16 cellular contexts compared by ENCODE assay signal in genomic region chr19:10679743-10680142, GRCh38. TPM values are rescaled to one million over a fixed set of nuclear protein-coding genes. Genes with fewer than 3 reads are reported as not detected.
DNase-seq lines count a peak whose midpoint lies in the region; ATAC-seq and TF ChIP-seq lines count a peak whose summit lies in the region.
"Had no signal": no experiment of that assay in that cellular context is flagged by ENCODE, and none has a peak within 500 bp of the region (broad histone marks: within the 10 kb centered on the region; RNA-seq: fewer than 3 reads in every experiment).

No MANE protein-coding gene starts in this region.

- peak; percentile 13 to 56 (median 48) for ATAC-seq in heart left ventricle
- peak in 5 of 8 donors; percentile 11 to 76 (median 41) for ATAC-seq in heart right ventricle
- peak; percentile 18 for ATAC-seq in omental fat pad (ENCODE audit: low FRiP score)
- no peak for ATAC-seq in GM18868 (IDR thresholded peaks at IDR 0.05; ENCODE audit: unreplicated experiment)

- H3K36me3 ChIP-seq in heart left ventricle (peaks cover 7 to 98% (median 94%) of the 10 kb centered on the region in 9 donors), right atrium auricular region (peaks cover 87% of the 10 kb centered on the region), heart right ventricle (peaks cover 19 to 100% (median 84%) of the 10 kb centered on the region in 9 donors)

- H3K27me3 ChIP-seq in heart left ventricle (no peaks in the 10 kb centered on the region), right atrium auricular region (no peaks in the 10 kb centered on the region), heart right ventricle (no peaks in the 10 kb centered on the region)
- H3K27me3 ChIP-seq: BE2C had no signal

- 81 to 91% (median 87%) methylated on average over 8 to 18 of the region's 18 CpGs for WGBS in heart left ventricle, 4 donors
- whole genome bisulfite sequencing in heart right ventricle, 2 donors, result 84 to 89% methylated on average over 18 of the region's 18 CpGs

- H3K27ac ChIP-seq in heart left ventricle (no peak overlapping the region), right atrium auricular region (no peak overlapping the region), VCaP (peak overlapping the region; percentile 54; the same call in 1 of the 2 replicates), heart right ventricle (no peak overlapping the region)
- H3K27ac ChIP-seq: C4-2B, HL-60 had no signal

- TF ChIP-seq CTCF in heart left ventricle (IDR thresholded peaks at IDR 0.05) (no peak), right atrium auricular region (IDR thresholded peaks at IDR 0.05) (no peak), VCaP (conservative IDR thresholded peaks at IDR 0.05) (no peak), heart right ventricle (IDR thresholded peaks at IDR 0.05) (no peak), omental fat pad (IDR thresholded peaks at IDR 0.05) (no peak)

- intact Hi-C loops in heart left ventricle (cut with DNase I), result no loop called here
- intact Hi-C loops in heart right ventricle (cut with DNase I), result no loop called here

- no peak overlapping the region for H3K4me3 ChIP-seq in heart left ventricle
- no peak overlapping the region for H3K4me3 ChIP-seq in right atrium auricular region
- no peak overlapping the region for H3K4me3 ChIP-seq in heart right ventricle

- peaks cover 0 to 3% (median 0%) of the 10 kb centered on the region in 12 donors for H3K4me1 ChIP-seq in heart left ventricle
- no peaks in the 10 kb centered on the region for H3K4me1 ChIP-seq in right atrium auricular region
- H3K4me1 ChIP-seq in heart right ventricle, result peaks cover 0 to 4% (median 0%) of the 10 kb centered on the region in 9 donors
- H3K4me1 ChIP-seq: BE2C had no signal

- no peak for DNase-seq in heart left ventricle
- no peak for DNase-seq in right atrium auricular region (ENCODE audit: low spot score)
- DNase-seq in heart right ventricle, result no peak
- no peak for DNase-seq in omental fat pad (ENCODE audit: low spot score)
- no peak for DNase-seq in AG08395 (ENCODE audit: low spot score)
- no peak for DNase-seq in stimulated activated CD4-positive, alpha-beta T cell treated with anti-CD3 and anti-CD28 coated beads, Interleukin-2, amount 100 ng/mL, for 48 hours
- DNase-seq: ACHN; BE2C; CD4-positive, alpha-beta memory T cell; DMS153; DMS79 treated with DMSO at 0.1 percent for 48 hours; EL had no signal

- H3K9me3 ChIP-seq in heart left ventricle (no peaks in the 10 kb centered on the region), right atrium auricular region (no peaks in the 10 kb centered on the region), heart right ventricle (no peaks in the 10 kb centered on the region)
- H3K9me3 ChIP-seq: BE2C had no signal

- TF ChIP-seq POLR2A in heart left ventricle (IDR thresholded peaks at IDR 0.05), result no peak

RNA-seq across cellular contexts. Expression of gene QTRT1, which starts 21.5 kb away (rescaled TPM):
- 10 to 100 TPM; 16.6 to 31.8 (median 25.7) TPM for total RNA-seq in heart left ventricle
- 10 to 100 TPM; 32.1 to 46.6 TPM for polyA plus RNA-seq in heart left ventricle
- total RNA-seq in right atrium auricular region, result 10 to 100 TPM; 15.2 to 15.8 TPM
- total RNA-seq in heart right ventricle, result 10 to 100 TPM; 24.3 to 33.1 (median 26.5) TPM
- 10 to 100 TPM; 43.6 to 92.3 TPM for polyA plus RNA-seq in heart right ventricle
- 10 to 100 TPM; 25.0 to 40.2 (median 28.9) TPM for total RNA-seq in omental fat pad

RNA-seq across cellular contexts. Expression of gene ILF3, which starts 25.6 kb away (rescaled TPM):
- 100 to 1,000 TPM in 7 of 9 donors, 10 to 100 TPM in 2; 45.7 to 140 (median 118) TPM for total RNA-seq in heart left ventricle
- polyA plus RNA-seq in heart left ventricle, result 10 to 100 TPM; 62.1 to 94.4 TPM
- 10 to 100 TPM; 59.2 to 75.1 TPM for total RNA-seq in right atrium auricular region
- 100 to 1,000 TPM; 102 to 129 (median 112) TPM for total RNA-seq in heart right ventricle
- polyA plus RNA-seq in heart right ventricle, result 10 to 100 TPM; 68.1 to 90.3 TPM
- 100 to 1,000 TPM; 101 to 237 (median 120) TPM for total RNA-seq in omental fat pad

RNA-seq across cellular contexts. Expression of gene DNM2, which starts 38.1 kb away (rescaled TPM):
- total RNA-seq in heart left ventricle (100 to 1,000 TPM in 8 of 9 donors, 10 to 100 TPM in 1; 98.9 to 204 (median 137) TPM), right atrium auricular region (100 to 1,000 TPM; 111 to 144 TPM), heart right ventricle (100 to 1,000 TPM; 118 to 206 (median 135) TPM), omental fat pad (100 to 1,000 TPM in 2 of 4 donors, 10 to 100 TPM in 2; 76.5 to 135 (median 99.9) TPM)
- polyA plus RNA-seq in heart left ventricle (100 to 1,000 TPM in 1 of 2 donors, 10 to 100 TPM in 1; 98.9 to 118 TPM), heart right ventricle (100 to 1,000 TPM in 1 of 2 donors, 10 to 100 TPM in 1; 78.9 to 110 TPM)

RNA-seq across cellular contexts. Expression of gene SLC44A2, which starts 54.4 kb away (rescaled TPM):
- 100 to 1,000 TPM in 2 of 9 donors, 10 to 100 TPM in 7; 63.8 to 130 (median 91.9) TPM for total RNA-seq in heart left ventricle
- polyA plus RNA-seq in heart left ventricle, result 10 to 100 TPM; 43.1 to 66.3 TPM
- 10 to 100 TPM; 91.3 to 96.2 TPM for total RNA-seq in right atrium auricular region
- 100 to 1,000 TPM in 4 of 10 donors, 10 to 100 TPM in 6; 82.5 to 114 (median 96.7) TPM for total RNA-seq in heart right ventricle
- polyA plus RNA-seq in heart right ventricle, result 10 to 100 TPM; 56.2 to 65.8 TPM
- 100 to 1,000 TPM in 2 of 4 donors, 10 to 100 TPM in 2; 49.3 to 114 (median 85.0) TPM for total RNA-seq in omental fat pad
